In genomic region chr1:1435094-1435903, GRCh38 we compare ENCODE assay signal across 8 cellular contexts. TPM values are rescaled to one million over a fixed set of nuclear protein-coding genes. Genes with fewer than 3 reads are reported as not detected.
DNase-seq lines count a peak whose midpoint lies in the region; ATAC-seq and TF ChIP-seq lines count a peak whose summit lies in the region.

TSS of gene VWA1 (plus strand) at chr1:1435690. CDS start at chr1:1435749, 59 bp downstream.

- H3K36me3 ChIP-seq in mesodermal cell (ENCODE audit: control insufficient read depth, insufficient read depth, low read length) = peaks cover 3% of the 10 kb centered on the region

- H3K4me1 ChIP-seq in mesodermal cell (ENCODE audit: control insufficient read depth, insufficient read depth, low read length, poor library complexity, severe bottlenecking) = peaks cover 71% of the 10 kb centered on the region

- H3K4me3 ChIP-seq in GM12875 (ENCODE audit: low read depth, low read length) (peak within 1 kb of the TSS; percentile 42), mesodermal cell (ENCODE audit: extremely low read depth, insufficient read depth, low read length, poor library complexity, severe bottlenecking) (peak within 1 kb of the TSS; percentile 55)

- no peak for TF ChIP-seq CTCF in GM12875 (IDR thresholded peaks at IDR 0.05; ENCODE audit: borderline replicate concordance, insufficient read depth, low read depth, low read length)

- WGBS in mesodermal cell (ENCODE audit: insufficient coverage in 2 of 2), 2 experiments = 10 to 18% methylated on average over 33 to 85 of the region's 91 CpGs

- no peak for ATAC-seq in HG03175 (IDR thresholded peaks at IDR 0.05; ENCODE audit: unreplicated experiment)

- H3K27ac ChIP-seq in mesodermal cell (ENCODE audit: low read depth, low read length, severe bottlenecking) = peak within 1 kb of the TSS; percentile 93

- peak; percentile 44 for DNase-seq in NCI-H2196 treated with DMSO at 0.1 percent for 48 hours (lab: John Stamatoyannopoulos, UW; ENCODE audit: unreplicated experiment)
- DNase-seq in activated T-cell treated with anti-CD3 and anti-CD28 coated beads for 4 hours = peak; percentile 50
- peak; percentile 97 for DNase-seq in epidermal melanocyte (ENCODE audit: insufficient read length, low spot score)
- DNase-seq in stimulated activated CD8-positive, alpha-beta memory T cell treated with anti-CD3 and anti-CD28 coated beads, Interleukin-15, amount 100 ng/mL, for 4 hours (ENCODE audit: low read depth in 2 of 2) = peak; percentile 24 to 35
- no peak for DNase-seq in foreskin melanocyte

- H3K9me3 ChIP-seq in mesodermal cell (ENCODE audit: control insufficient read depth, low read length) = no peaks in the 10 kb centered on the region

RNA-seq across cellular contexts. Expression of gene VWA1, which starts in this region (rescaled TPM):
- 20.6 TPM for polyA plus RNA-seq in mesodermal cell (2013, experiment 1 of 2)
- polyA plus RNA-seq in mesodermal cell (2013, experiment 2 of 2) = 16.6 TPM
